Comparison of ENCODE assay signal across 12 cellular contexts in genomic region chr16:84795338-84796053, GRCh38. TPM values are rescaled to one million over a fixed set of nuclear protein-coding genes. Genes with fewer than 3 reads are reported as not detected.
DNase-seq lines count a peak whose midpoint lies in the region; ATAC-seq, FAIRE-seq and TF ChIP-seq lines count a peak whose summit lies in the region.
"Had no signal": no experiment of that assay in that cellular context is flagged by ENCODE, and none has a peak within 500 bp of the region (broad histone marks: within the 10 kb centered on the region; RNA-seq: fewer than 3 reads in every experiment).

No MANE protein-coding gene starts in this region.

- no peaks in the 10 kb centered on the region for H3K4me1 Mint-ChIP-seq in stimulated activated naive CD8-positive, alpha-beta T cell treated with anti-CD3 and anti-CD28 coated beads, Interleukin-15, amount 100 ng/mL, for 72 hours
- peaks cover 40% of the 10 kb centered on the region for H3K4me1 Mint-ChIP-seq in CD14-positive monocyte

- peak overlapping the region; percentile 50 for H3K27ac ChIP-seq in colonic mucosa
- H3K27ac ChIP-seq in left lung, result peak overlapping the region; percentile 26 to 61
- H3K27ac ChIP-seq in subcutaneous abdominal adipose tissue (ENCODE audit: low read depth, low read length), result no peak overlapping the region
- H3K27ac ChIP-seq: neutrophil had no signal

- intact Hi-C loops in colonic mucosa (cut with DNase I) (no loop called here), left lung (cut with DNase I) (no loop called here), CD14-positive monocyte (cut with micrococcal nuclease) (no loop called here)

- H3K27me3 ChIP-seq in colonic mucosa (no peaks in the 10 kb centered on the region), left lung (no peaks in the 10 kb centered on the region), subcutaneous abdominal adipose tissue (ENCODE audit: control insufficient read depth in 5 of 5, insufficient read depth in 4 of 5, low read length in 5 of 5) (no peaks in the 10 kb centered on the region)
- H3K27me3 ChIP-seq: neutrophil had no signal

- H3K9me3 ChIP-seq in colonic mucosa (no peaks in the 10 kb centered on the region), left lung (no peaks in the 10 kb centered on the region), subcutaneous abdominal adipose tissue (ENCODE audit: control insufficient read depth in 5 of 5, low read length in 5 of 5) (no peaks in the 10 kb centered on the region)
- H3K9me3 ChIP-seq: neutrophil had no signal

- no peaks in the 10 kb centered on the region for H3K27me3 Mint-ChIP-seq in stimulated activated naive CD8-positive, alpha-beta T cell treated with anti-CD3 and anti-CD28 coated beads, Interleukin-15, amount 100 ng/mL, for 72 hours
- peaks cover 0 to 3% (median 0%) of the 10 kb centered on the region in 3 donors for H3K27me3 Mint-ChIP-seq in CD14-positive monocyte (ENCODE audit: low read depth in 3 of 3)

- no peaks in the 10 kb centered on the region for H3K4me1 ChIP-seq in colonic mucosa
- peaks cover 0 to 23% of the 10 kb centered on the region in 2 donors for H3K4me1 ChIP-seq in left lung
- peaks cover 2 to 8% (median 7%) of the 10 kb centered on the region in 5 donors for H3K4me1 ChIP-seq in subcutaneous abdominal adipose tissue (ENCODE audit: control insufficient read depth in 5 of 5, insufficient read depth in 5 of 5, low read length in 5 of 5)

- no peak overlapping the region for H3K4me3 Mint-ChIP-seq in stimulated activated naive CD8-positive, alpha-beta T cell treated with anti-CD3 and anti-CD28 coated beads, Interleukin-15, amount 100 ng/mL, for 72 hours
- H3K4me3 Mint-ChIP-seq in CD14-positive monocyte, result no peak overlapping the region

- TF ChIP-seq POLR2A in H54 (IDR thresholded peaks at IDR 0.05; ENCODE audit: low read depth, low read length), result no peak

- peak; percentile 87 for FAIRE-seq in H54 (lab: Jason Lieb, UNC)
- FAIRE-seq: G401.6 had no signal

- H3K9ac ChIP-seq in colonic mucosa (ENCODE audit: low read depth in 2 of 2, low read length in 2 of 2) (no peak overlapping the region), subcutaneous abdominal adipose tissue (ENCODE audit: low read length in 5 of 5) (no peak overlapping the region)

- ATAC-seq in left lung, result peak; percentile 72
- ATAC-seq in stimulated activated naive CD8-positive, alpha-beta T cell treated with anti-CD3 and anti-CD28 coated beads, Interleukin-15, amount 100 ng/mL, for 72 hours, result no peak

- peak overlapping the region in 1 of 2 donors; percentile 19 for H3K27ac Mint-ChIP-seq in stimulated activated naive CD8-positive, alpha-beta T cell treated with anti-CD3 and anti-CD28 coated beads, Interleukin-15, amount 100 ng/mL, for 72 hours
- peak overlapping the region in 2 of 7 donors; percentile 77 to 80 for H3K27ac Mint-ChIP-seq in CD14-positive monocyte

- H3K36me3 ChIP-seq in colonic mucosa (no peaks in the 10 kb centered on the region), left lung (no peaks in the 10 kb centered on the region), subcutaneous abdominal adipose tissue (ENCODE audit: control insufficient read depth in 5 of 5, insufficient read depth in 5 of 5, low read length in 5 of 5) (no peaks in the 10 kb centered on the region)
- H3K36me3 ChIP-seq: neutrophil had no signal

- DNase-seq in H54 (ENCODE audit: insufficient read length, low spot score) (peak; percentile 85), colonic mucosa (peak; percentile 56), left lung (peak; percentile 47 to 55), GM19238 (ENCODE audit: insufficient read length, low spot score) (no peak), inferior parietal cortex (ENCODE audit: extremely low spot score) (no peak), CD14-positive monocyte (ENCODE audit: low spot score) (no peak)
- DNase-seq in stimulated activated naive CD8-positive, alpha-beta T cell treated with anti-CD3 and anti-CD28 coated beads, Interleukin-15, amount 100 ng/mL, for 72 hours, result no peak
- DNase-seq: effector memory CD4-positive, alpha-beta T cell; SW 1271 had no signal

- no peaks in the 10 kb centered on the region for H3K9me3 Mint-ChIP-seq in stimulated activated naive CD8-positive, alpha-beta T cell treated with anti-CD3 and anti-CD28 coated beads, Interleukin-15, amount 100 ng/mL, for 72 hours
- peaks cover 0 to 6% (median 0%) of the 10 kb centered on the region in 7 donors for H3K9me3 Mint-ChIP-seq in CD14-positive monocyte

- no peak for TF ChIP-seq CTCF in colonic mucosa (IDR thresholded peaks at IDR 0.05)
- TF ChIP-seq CTCF in left lung (IDR thresholded peaks at IDR 0.05), result no peak
- no peak for TF ChIP-seq CTCF in CD14-positive monocyte (IDR thresholded peaks at IDR 0.05)

- H3K36me3 Mint-ChIP-seq in CD14-positive monocyte, result peaks cover 4% of the 10 kb centered on the region in 2 donors

- H3K4me3 ChIP-seq in colonic mucosa (no peak overlapping the region), left lung (no peak overlapping the region), subcutaneous abdominal adipose tissue (ENCODE audit: low read depth in 1 of 5, low read length in 5 of 5) (peak overlapping the region; percentile 3 to 52 (median 36))

RNA-seq across cellular contexts. Expression of gene CRISPLD2, which starts 24.3 kb away (rescaled TPM):
- total RNA-seq in colonic mucosa (10 to 100 TPM; 10.4 to 37.9 TPM), left lung (100 to 1,000 TPM in 1 of 2 donors, 10 to 100 TPM in 1; 86.6 to 106 TPM)
- 10 to 100 TPM; 69.0 to 90.4 TPM for polyA plus RNA-seq in CD14-positive monocyte

Comparison
In these comparisons a context has a peak if more than half of its experiments do, and no peak if none do; other contexts are left out.
1. DNase-seq: peak in H54 (single experiment), colonic mucosa (single experiment) and left lung (2 of 2); none in stimulated activated naive CD8-positive, alpha-beta T cell treated with anti-CD3 and anti-CD28 coated beads, Interleukin-15, amount 100 ng/mL, for 72 hours (0 of 2), GM19238 (single experiment), inferior parietal cortex (single experiment) and CD14-positive monocyte (single experiment).
2. H3K4me3 ChIP-seq: peak in subcutaneous abdominal adipose tissue (5 of 5); none in colonic mucosa (single experiment) and left lung (0 of 2).